Comparison of ENCODE assay signal across 14 cellular contexts in the genomic region with DNA sequence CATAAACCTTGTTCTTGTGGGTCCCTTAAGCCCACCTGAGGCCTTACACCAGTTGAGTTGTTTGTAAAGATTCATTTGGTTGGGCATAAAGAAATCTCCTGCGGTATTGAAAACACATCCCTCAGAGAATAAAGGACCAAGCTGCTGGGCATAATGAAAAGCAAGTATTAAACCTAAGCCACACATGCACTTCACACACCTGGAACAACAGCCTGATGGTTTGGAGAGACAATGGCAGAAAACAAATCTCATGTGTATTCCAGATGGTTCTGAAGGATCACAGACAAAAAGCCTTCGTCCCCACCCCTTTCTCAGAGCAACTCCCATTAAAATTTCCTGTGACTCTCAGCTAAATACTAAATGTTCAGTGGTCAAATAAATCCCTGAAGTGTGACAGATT.
"Had no signal": no experiment of that assay in that cellular context is flagged by ENCODE, and none has a peak within 500 bp of the region (broad histone marks: within the 10 kb centered on the region; RNA-seq: fewer than 3 reads in every experiment).

No MANE protein-coding gene starts in this region.

- DNase-seq: activated CD4-positive, alpha-beta memory T cell treated with anti-CD3 and anti-CD28 coated beads for 36 hours; activated CD4-positive, alpha-beta T cell treated with anti-CD3 and anti-CD28 coated beads for 36 hours; activated naive CD4-positive, alpha-beta T cell treated with anti-CD3 and anti-CD28 coated beads, Interleukin-2, amount 10 ng/mL, durations not matched to agents 7 days and 5 days; activated T-cell treated with anti-CD3 and anti-CD28 coated beads, Interleukin-2, amount 50 U/mL, for 24 hours; effector memory CD4-positive, alpha-beta T cell; foreskin keratinocyte; kidney glomerular epithelial cell; left ventricle myocardium superior; mesenchymal stem cell; natural killer cell; stimulated activated CD4-positive, alpha-beta T cell treated with anti-CD3 and anti-CD28 coated beads, Interleukin-2, amount 100 ng/mL, for 48 hours; stimulated activated naive B cell treated with anti-CD40 and anti-IgM and Interleukin-4, amounts not matched to agents 10 μg/mL and 1 μg/mL and 100 μg/mL, for 72 hours; thyroid gland; WERI-Rb-1 had no signal

- ATAC-seq: activated CD4-positive, alpha-beta T cell treated with anti-CD3 and anti-CD28 coated beads for 36 hours; foreskin keratinocyte; left ventricle myocardium superior; natural killer cell; stimulated activated naive B cell treated with anti-CD40 and anti-IgM and Interleukin-4, amounts not matched to agents 10 μg/mL and 1 μg/mL and 100 μg/mL, for 72 hours had no signal
